ENCODE assay signal across 9 cellular contexts in genomic region chr2:42752299-42752698, GRCh38.
DNase-seq lines count a peak whose midpoint lies in the region; ATAC-seq and TF ChIP-seq lines count a peak whose summit lies in the region.
"Had no signal": no experiment of that assay in that cellular context is flagged by ENCODE, and none has a peak within 500 bp of the region (broad histone marks: within the 10 kb centered on the region; RNA-seq: fewer than 3 reads in every experiment).

No MANE protein-coding gene starts in this region.

- peak; percentile 50 for ATAC-seq in GM21360 (IDR thresholded peaks at IDR 0.05; ENCODE audit: unreplicated experiment)
- peak; percentile 71 for ATAC-seq in HG03378 (IDR thresholded peaks at IDR 0.05; ENCODE audit: unreplicated experiment)
- ATAC-seq in stimulated activated naive CD8-positive, alpha-beta T cell treated with anti-CD3 and anti-CD28 coated beads, Interleukin-15, Interleukin-2, amounts not matched to agents 100 U/mL and 50 U/mL, for 24 hours = no peak

- H3K36me3 ChIP-seq in brain microvascular endothelial cell (replicated peaks) = no peaks in the 10 kb centered on the region

- TF ChIP-seq CTCF in brain microvascular endothelial cell (IDR thresholded peaks at IDR 0.05; ENCODE audit: low read depth, low read length, missing control alignments) = no peak

- DNase-seq in GDM1 (lab: John Stamatoyannopoulos, UW) (peak; percentile 85), DMS79 treated with DMSO at 0.1 percent for 48 hours (lab: John Stamatoyannopoulos, UW) (no peak), NCI-H146 treated with DMSO at 0.1 percent for 48 hours (lab: John Stamatoyannopoulos, UW; ENCODE audit: unreplicated experiment) (no peak), brain microvascular endothelial cell (no peak)
- DNase-seq in stimulated activated naive CD8-positive, alpha-beta T cell treated with anti-CD3 and anti-CD28 coated beads, Interleukin-15, Interleukin-2, amounts not matched to agents 100 U/mL and 50 U/mL, for 24 hours = no peak
- DNase-seq: CD8-positive, alpha-beta memory T cell had no signal

- in situ Hi-C loops in brain microvascular endothelial cell (cut with HindIII; ENCODE audit: low pct_ligation_motif_present, low sequenced_read_pairs) = no loop called here

- no peak overlapping the region for H3K4me3 ChIP-seq in brain microvascular endothelial cell (ENCODE audit: low read depth, low read length)

- peak overlapping the region; percentile 88 for H3K27ac ChIP-seq in angular gyrus (ENCODE audit: low read depth, low read length)
- no peak overlapping the region for H3K27ac ChIP-seq in brain microvascular endothelial cell

- H3K27me3 ChIP-seq in brain microvascular endothelial cell (replicated peaks) = no peaks in the 10 kb centered on the region
